ENCODE assay signal across 9 cellular contexts in genomic region chr2:11248-11941, GRCh38. TPM values are rescaled to one million over a fixed set of nuclear protein-coding genes. Genes with fewer than 3 reads are reported as not detected.
A peak's percentile ranks its signal among the peaks of the same experiment; 100 is the strongest.
DNase-seq lines count a peak whose midpoint lies in the region; ATAC-seq and TF ChIP-seq lines count a peak whose summit lies in the region.
"Had no signal": no experiment of that assay in that cellular context is flagged by ENCODE, and none has a peak within 500 bp of the region (broad histone marks: within the 10 kb centered on the region; RNA-seq: fewer than 3 reads in every experiment).

No MANE protein-coding gene starts in this region.

- intact Hi-C loops in CD4-positive, alpha-beta T cell (cut with DNase I, micrococcal nuclease) = no loop called here
- intact Hi-C loops in upper lobe of right lung (cut with DNase I) = no loop called here

- no peaks in the 10 kb centered on the region for H3K9me2 ChIP-seq in MM.1S (replicated peaks; ENCODE audit: insufficient read depth, low read length)

- peaks cover 25% of the 10 kb centered on the region for H3K27me3 Mint-ChIP-seq in CD4-positive, alpha-beta T cell

- peak; percentile 86 for ATAC-seq in CD4-positive, alpha-beta T cell (ENCODE audit: poor library complexity)
- ATAC-seq in upper lobe of right lung (peak; percentile 97), GM19023 (IDR thresholded peaks at IDR 0.05; ENCODE audit: unreplicated experiment) (no peak)

- H3K4me3 Mint-ChIP-seq in CD4-positive, alpha-beta T cell = no peak overlapping the region

- H3K4me3 ChIP-seq in MM.1S (ENCODE audit: low read length) (no peak overlapping the region), epithelial cell of esophagus (ENCODE audit: low read length) (no peak overlapping the region), neutrophil (ENCODE audit: low read depth in 1 of 2, low read length in 1 of 2) (no peak overlapping the region), upper lobe of right lung (no peak overlapping the region)
- H3K4me3 ChIP-seq: HAP-1 had no signal

- H3K27ac Mint-ChIP-seq in CD4-positive, alpha-beta T cell = peak overlapping the region; percentile 33

- no peak overlapping the region for H3K27ac ChIP-seq in CD4-positive, alpha-beta T cell (ENCODE audit: low read depth, low read length)
- H3K27ac ChIP-seq in MM.1S (ENCODE audit: low read length) (no peak overlapping the region), neutrophil (no peak overlapping the region), upper lobe of right lung (no peak overlapping the region)

- CTCF ChIA-PET in CD4-positive, alpha-beta T cell (lab: Charles Lee) = interaction anchor here (0.7 kb wide), 1 partner anchor 11 kb away, joined by 5 read pairs; no protein-coding TSS in a partner anchor

- no peaks in the 10 kb centered on the region for H3K9me3 Mint-ChIP-seq in CD4-positive, alpha-beta T cell

- no peaks in the 10 kb centered on the region for H3K79me2 ChIP-seq in MM.1S (ENCODE audit: low read length)

- no peaks in the 10 kb centered on the region for H3K36me3 Mint-ChIP-seq in CD4-positive, alpha-beta T cell (ENCODE audit: low read depth)

- H3K4me1 ChIP-seq in MM.1S (ENCODE audit: low read length) (no peaks in the 10 kb centered on the region), neutrophil (ENCODE audit: control insufficient read depth in 1 of 2, insufficient read depth in 1 of 2, low read depth in 1 of 2, low read length in 1 of 2) (no peaks in the 10 kb centered on the region), upper lobe of right lung (no peaks in the 10 kb centered on the region)
- H3K4me1 ChIP-seq: HAP-1 had no signal

- no peak overlapping the region for H3K9ac ChIP-seq in MM.1S (ENCODE audit: low read length)

- H3K27me3 ChIP-seq in CD4-positive, alpha-beta T cell (ENCODE audit: control insufficient read depth, insufficient read depth, low read length) = peaks cover 3% of the 10 kb centered on the region
- H3K27me3 ChIP-seq in MM.1S (replicated peaks; ENCODE audit: insufficient read depth, low read length) (no peaks in the 10 kb centered on the region), neutrophil (peaks cover 26% of the 10 kb centered on the region), upper lobe of right lung (no peaks in the 10 kb centered on the region)

- H2AFZ ChIP-seq in MM.1S (ENCODE audit: low read length) = no peak overlapping the region

- no peaks in the 10 kb centered on the region for H3K9me3 ChIP-seq in CD4-positive, alpha-beta T cell (ENCODE audit: control insufficient read depth, low read length)
- H3K9me3 ChIP-seq in MM.1S (replicated peaks; ENCODE audit: insufficient read depth, low read length) (no peaks in the 10 kb centered on the region), neutrophil (peaks cover 5% of the 10 kb centered on the region), upper lobe of right lung (no peaks in the 10 kb centered on the region)
- H3K9me3 ChIP-seq: HAP-1 had no signal

- H3K4me1 Mint-ChIP-seq in CD4-positive, alpha-beta T cell (ENCODE audit: low read depth) = no peaks in the 10 kb centered on the region

- DNase-seq in CD4-positive, alpha-beta T cell = peak; percentile 18 to 71 (median 44)
- peak; percentile 46 for DNase-seq in MM.1S
- DNase-seq in activated CD8-positive, alpha-beta memory T cell treated with anti-CD3 and anti-CD28 coated beads for 48 hours (ENCODE audit: low read depth in 2 of 3, low spot score in 2 of 3) = peak; percentile 36 to 47 (median 39)
- peak; percentile 65 for DNase-seq in epithelial cell of esophagus (ENCODE audit: low read depth)
- peak; percentile 89 for DNase-seq in upper lobe of right lung
- DNase-seq in NCI-H128 (lab: John Stamatoyannopoulos, UW; ENCODE audit: unreplicated experiment) = no peak

- POLR2A ChIA-PET in CD4-positive, alpha-beta T cell (lab: Charles Lee) = no interaction called here

- H4K20me1 ChIP-seq in MM.1S (ENCODE audit: insufficient read depth, low read length) = no peaks in the 10 kb centered on the region

- H3K4me2 ChIP-seq in MM.1S (ENCODE audit: low read depth, low read length) = no peak overlapping the region

- TF ChIP-seq CTCF in CD4-positive, alpha-beta T cell (IDR thresholded peaks at IDR 0.05) = peak; percentile 51
- TF ChIP-seq CTCF in MM.1S (IDR thresholded peaks at IDR 0.05; ENCODE audit: low read length) (peak; percentile 58), epithelial cell of esophagus (IDR thresholded peaks at IDR 0.05; ENCODE audit: insufficient read depth, low read depth, low read length, missing control alignments) (peak; percentile 64), neutrophil (IDR thresholded peaks at IDR 0.05) (peak; percentile 24), upper lobe of right lung (IDR thresholded peaks at IDR 0.05) (peak; percentile 71)

- H3K36me3 ChIP-seq in MM.1S (replicated peaks; ENCODE audit: insufficient read depth, low read length) (no peaks in the 10 kb centered on the region), neutrophil (no peaks in the 10 kb centered on the region), upper lobe of right lung (no peaks in the 10 kb centered on the region)
- H3K36me3 ChIP-seq: HAP-1 had no signal

- H3F3A ChIP-seq in MM.1S (ENCODE audit: insufficient read depth, low read length) = no peaks in the 10 kb centered on the region

RNA-seq across cellular contexts. Expression of gene FAM110C, which starts 34.9 kb away (rescaled TPM):
- total RNA-seq in CD4-positive, alpha-beta T cell = under 1 TPM; 0.16 to 0.36 TPM
- total RNA-seq in upper lobe of right lung = 4.8 TPM
